15 cellular contexts compared by ENCODE assay signal in genomic region chr12:47308672-47309071, GRCh38.
"Had no signal": no experiment of that assay in that cellular context is flagged by ENCODE, and none has a peak within 500 bp of the region (broad histone marks: within the 10 kb centered on the region; RNA-seq: fewer than 3 reads in every experiment).

No MANE protein-coding gene starts in this region.

- DNase-seq: activated CD4-positive, alpha-beta T cell treated with anti-CD3 and anti-CD28 coated beads, Interleukin-2, amount 50 U/mL, for 1 hour; activated naive CD8-positive, alpha-beta T cell treated with anti-CD3 and anti-CD28 coated beads, Interleukin-2, amount 10 ng/mL, durations not matched to agents 7 days and 5 days; anterior cingulate cortex; effector memory CD8-positive, alpha-beta T cell; foreskin melanocyte; ovary; SJCRH30; SW 1271; tibial artery; uterus had no signal

- H3K4me3 ChIP-seq: ovary, SJCRH30, tibial artery, uterus had no signal

- H3K27ac Mint-ChIP-seq: mesothelial cell of epicardium, WTC11 had no signal

- H3K9me3 ChIP-seq: ovary, SJCRH30, tibial artery, uterus had no signal

- H3K36me3 Mint-ChIP-seq: mesothelial cell of epicardium, WTC11 had no signal

- ATAC-seq: effector memory CD8-positive, alpha-beta T cell; sciatic nerve; WTC11 had no signal

- H3K4me3 Mint-ChIP-seq: activated naive CD8-positive, alpha-beta T cell treated with anti-CD3 and anti-CD28 coated beads, Interleukin-2, amount 10 ng/mL, durations not matched to agents 7 days and 5 days; dendritic cell treated with granulocyte-macrophage colony-stimulating factor and Interleukin-4, amounts not matched to agents 40 ng/mL and 50 ng/mL, for 4 days; effector memory CD8-positive, alpha-beta T cell; mesothelial cell of epicardium; WTC11 had no signal

- H3K9me3 Mint-ChIP-seq: dendritic cell treated with granulocyte-macrophage colony-stimulating factor and Interleukin-4, amounts not matched to agents 40 ng/mL and 50 ng/mL, for 4 days; effector memory CD8-positive, alpha-beta T cell had no signal

- H3K36me3 ChIP-seq: ovary, SJCRH30, tibial artery, uterus had no signal

- H3K27me3 ChIP-seq: ovary, SJCRH30, tibial artery, uterus had no signal

- H3K27me3 Mint-ChIP-seq: activated naive CD8-positive, alpha-beta T cell treated with anti-CD3 and anti-CD28 coated beads, Interleukin-2, amount 10 ng/mL, durations not matched to agents 7 days and 5 days; effector memory CD8-positive, alpha-beta T cell had no signal

- H3K27ac ChIP-seq: epithelial cell of prostate, ovary, SJCRH30, tibial artery, uterus had no signal

- H3K4me1 ChIP-seq: SJCRH30, tibial artery, uterus had no signal
